ENCODE assay signal across 8 cellular contexts in genomic region chr1:146912975-146913374, GRCh38. TPM values are rescaled to one million over a fixed set of nuclear protein-coding genes. Genes with fewer than 3 reads are reported as not detected.
DNase-seq lines count a peak whose midpoint lies in the region; FAIRE-seq and TF ChIP-seq lines count a peak whose summit lies in the region.
"Not testable (repeated sequence)": the region's sequence is repeated elsewhere in the genome, so short reads cannot be mapped to it uniquely, and the experiment has no call there.

No MANE protein-coding gene starts in this region.

- H4K20me1 ChIP-seq in keratinocyte (ENCODE audit: control insufficient read depth, extremely low read depth, insufficient read depth, low read length), result not testable (repeated sequence)

- TF ChIP-seq CTCF in GM10266 (IDR thresholded peaks at IDR 0.05; ENCODE audit: control insufficient read depth, insufficient read depth, low read depth, missing control alignments), result peak; percentile 25
- not testable (repeated sequence) for TF ChIP-seq CTCF in epithelial cell of esophagus (IDR thresholded peaks at IDR 0.05; ENCODE audit: insufficient read depth, low read depth, low read length, missing control alignments)
- peak in 1 of 3 experiments; percentile 36 for TF ChIP-seq CTCF in keratinocyte (optimal IDR thresholded peaks at IDR 0.05 in 1 of 3, IDR thresholded peaks at IDR 0.05 in 1 of 3, conservative IDR thresholded peaks at IDR 0.05 in 1 of 3; ENCODE audit: extremely low read depth in 1 of 3, insufficient read depth in 2 of 3, low read length in 3 of 3)

- H3K4me3 ChIP-seq in epithelial cell of esophagus (ENCODE audit: low read length); keratinocyte (ENCODE audit: control insufficient read depth in 2 of 3, extremely low read depth in 1 of 3, insufficient read depth in 2 of 3, low read depth in 1 of 3, low read length in 3 of 3): not testable (repeated sequence)

- not testable (repeated sequence) for H3K79me2 ChIP-seq in keratinocyte (ENCODE audit: control insufficient read depth, insufficient read depth, low read length)

- dilution Hi-C loops in keratinocyte (cut with MboI; ENCODE audit: extremely low pct_ligation_motif_present, low sequenced_read_pairs), result not testable (repeated sequence)

- not testable (repeated sequence) for H3K27ac ChIP-seq in keratinocyte (ENCODE audit: control insufficient read depth, insufficient read depth, low read length)

- H3K9ac ChIP-seq in keratinocyte (ENCODE audit: control insufficient read depth, extremely low read depth, insufficient read depth, low read length), result not testable (repeated sequence)

- H3K27me3 ChIP-seq in keratinocyte (ENCODE audit: control insufficient read depth, extremely low read depth, insufficient read depth, low read length), result not testable (repeated sequence)

- not testable (repeated sequence) for H3K36me3 ChIP-seq in keratinocyte (ENCODE audit: control insufficient read depth in 2 of 2, extremely low read depth in 1 of 2, insufficient read depth in 2 of 2, low read length in 2 of 2)

- H2AFZ ChIP-seq in keratinocyte (ENCODE audit: control insufficient read depth, low read length), result not testable (repeated sequence)

- DNase-seq in Caki2 (ENCODE audit: low read depth), result peak; percentile 8
- peak; percentile 2 for DNase-seq in GM10266 (ENCODE audit: extremely low spot score)
- DNase-seq in HK-2 (ENCODE audit: unreplicated experiment), result peak; percentile 42
- DNase-seq in RCC 7860 (ENCODE audit: low spot score), result peak; percentile 15
- peak; percentile 57 for DNase-seq in activated effector memory CD4-positive, alpha-beta T cell treated with anti-CD3 and anti-CD28 coated beads, Interleukin-2, amount 50 U/mL, for 16 hours
- peak; percentile 81 for DNase-seq in epithelial cell of esophagus (ENCODE audit: low read depth)
- peak; percentile 41 for DNase-seq in keratinocyte (ENCODE audit: low read depth, low spot score)
- peak; percentile 34 for DNase-seq in renal cortical epithelial cell (ENCODE audit: low read depth)

- not testable (repeated sequence) for H3K9me3 ChIP-seq in keratinocyte (ENCODE audit: control insufficient read depth, low read depth, low read length)

- in situ Hi-C loops in Caki2 (cut with HindIII; ENCODE audit: low pct_unique_long_range_greater_than_20kb, low sequenced_read_pairs), result not testable (repeated sequence)

- not testable (repeated sequence) for H3K9me1 ChIP-seq in keratinocyte (ENCODE audit: control insufficient read depth, extremely low read depth, insufficient read depth, low read length)

- FAIRE-seq in RCC 7860 (lab: Jason Lieb, UNC), result not testable (repeated sequence)
- peak; percentile 39 for FAIRE-seq in keratinocyte (lab: Jason Lieb, UNC)

- H3K4me2 ChIP-seq in keratinocyte (ENCODE audit: control insufficient read depth, extremely low read depth, insufficient read depth, low read depth, low read length), result not testable (repeated sequence)

- not testable (repeated sequence) for H3K4me1 ChIP-seq in keratinocyte (ENCODE audit: control insufficient read depth, extremely low read depth, insufficient read depth, low read length)

RNA-seq across cellular contexts. Expression of gene NBPF12, which starts 25.1 kb away (rescaled TPM):
- total RNA-seq in Caki2 (2014; rRNA removed; shearing (Covaris generic); ENCODE audit: low replicate concordance), result 1.4 and 3.0 TPM in 2 replicates
- 5.3 to 6.4 TPM (median 5.5 TPM) in 3 replicates for polyA plus RNA-seq in keratinocyte
- 4.7 TPM for polyA plus RNA-seq in keratinocyte (2011; ENCODE audit: low read depth)
- 2.2 and 3.2 TPM in 2 replicates for polyA plus RNA-seq in keratinocyte (2011; cell fraction: cytosol; rRNA removed)
- 27.3 and 28.7 TPM in 2 replicates for polyA plus RNA-seq in keratinocyte (2011; cell fraction: nucleus; rRNA removed)
- polyA plus RNA-seq in keratinocyte (2012; ENCODE audit: low replicate concordance), result 4.2 and 5.5 TPM in 2 replicates
- 1.9 to 9.3 TPM (median 6.2 TPM) in 3 replicates for polyA minus RNA-seq in keratinocyte
- polyA minus RNA-seq in keratinocyte (2011; cell fraction: cytosol; rRNA and poly(A)+ RNA removed), result 2.7 TPM
- polyA minus RNA-seq in keratinocyte (2011; cell fraction: nucleus; rRNA and poly(A)+ RNA removed), result 7.8 and 15.6 TPM in 2 replicates
- total RNA-seq in renal cortical epithelial cell, result 5.4 and 10.5 TPM in 2 replicates

Comparison
In these comparisons a context has a peak if more than half of its experiments do, and no peak if none do; other contexts are left out.
1. DNase-seq: peak in every context shown above with its lines; median percentile 81 in epithelial cell of esophagus; 57 in activated effector memory CD4-positive, alpha-beta T cell treated with anti-CD3 and anti-CD28 coated beads, Interleukin-2, amount 50 U/mL, for 16 hours; 42 in HK-2; 41 in keratinocyte; 34 in renal cortical epithelial cell; 15 in RCC 7860; 8 in Caki2; 2 in GM10266.